Comparison of ENCODE assay signal across 1 cellular context in the genomic region with DNA sequence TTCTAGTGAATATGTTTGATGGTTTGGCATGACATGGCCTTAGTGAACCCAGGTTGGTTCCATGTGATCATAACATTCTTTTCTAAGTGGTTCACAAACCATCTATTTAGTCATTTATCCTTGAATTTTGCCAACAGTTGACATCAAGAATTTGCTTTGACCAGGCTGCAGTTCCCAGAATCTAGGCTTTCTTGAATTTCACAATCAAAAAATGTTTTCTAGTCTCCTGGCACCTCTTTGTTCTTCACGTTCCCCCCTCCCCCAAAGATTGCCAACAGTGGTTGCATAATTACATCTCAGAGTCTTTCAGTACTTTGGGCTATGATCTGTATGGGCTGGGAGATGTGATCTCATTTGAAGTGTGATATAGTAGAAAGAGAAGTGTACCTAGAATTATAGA.
TF ChIP-seq lines count a peak whose summit lies in the region.

No MANE protein-coding gene starts in this region.

TF ChIP-seq in GM23338, 12 proteins besides CTCF, POLR2A, EP300 and RAD21 (continued from another document):
- TF ChIP-seq, protein P1, sequence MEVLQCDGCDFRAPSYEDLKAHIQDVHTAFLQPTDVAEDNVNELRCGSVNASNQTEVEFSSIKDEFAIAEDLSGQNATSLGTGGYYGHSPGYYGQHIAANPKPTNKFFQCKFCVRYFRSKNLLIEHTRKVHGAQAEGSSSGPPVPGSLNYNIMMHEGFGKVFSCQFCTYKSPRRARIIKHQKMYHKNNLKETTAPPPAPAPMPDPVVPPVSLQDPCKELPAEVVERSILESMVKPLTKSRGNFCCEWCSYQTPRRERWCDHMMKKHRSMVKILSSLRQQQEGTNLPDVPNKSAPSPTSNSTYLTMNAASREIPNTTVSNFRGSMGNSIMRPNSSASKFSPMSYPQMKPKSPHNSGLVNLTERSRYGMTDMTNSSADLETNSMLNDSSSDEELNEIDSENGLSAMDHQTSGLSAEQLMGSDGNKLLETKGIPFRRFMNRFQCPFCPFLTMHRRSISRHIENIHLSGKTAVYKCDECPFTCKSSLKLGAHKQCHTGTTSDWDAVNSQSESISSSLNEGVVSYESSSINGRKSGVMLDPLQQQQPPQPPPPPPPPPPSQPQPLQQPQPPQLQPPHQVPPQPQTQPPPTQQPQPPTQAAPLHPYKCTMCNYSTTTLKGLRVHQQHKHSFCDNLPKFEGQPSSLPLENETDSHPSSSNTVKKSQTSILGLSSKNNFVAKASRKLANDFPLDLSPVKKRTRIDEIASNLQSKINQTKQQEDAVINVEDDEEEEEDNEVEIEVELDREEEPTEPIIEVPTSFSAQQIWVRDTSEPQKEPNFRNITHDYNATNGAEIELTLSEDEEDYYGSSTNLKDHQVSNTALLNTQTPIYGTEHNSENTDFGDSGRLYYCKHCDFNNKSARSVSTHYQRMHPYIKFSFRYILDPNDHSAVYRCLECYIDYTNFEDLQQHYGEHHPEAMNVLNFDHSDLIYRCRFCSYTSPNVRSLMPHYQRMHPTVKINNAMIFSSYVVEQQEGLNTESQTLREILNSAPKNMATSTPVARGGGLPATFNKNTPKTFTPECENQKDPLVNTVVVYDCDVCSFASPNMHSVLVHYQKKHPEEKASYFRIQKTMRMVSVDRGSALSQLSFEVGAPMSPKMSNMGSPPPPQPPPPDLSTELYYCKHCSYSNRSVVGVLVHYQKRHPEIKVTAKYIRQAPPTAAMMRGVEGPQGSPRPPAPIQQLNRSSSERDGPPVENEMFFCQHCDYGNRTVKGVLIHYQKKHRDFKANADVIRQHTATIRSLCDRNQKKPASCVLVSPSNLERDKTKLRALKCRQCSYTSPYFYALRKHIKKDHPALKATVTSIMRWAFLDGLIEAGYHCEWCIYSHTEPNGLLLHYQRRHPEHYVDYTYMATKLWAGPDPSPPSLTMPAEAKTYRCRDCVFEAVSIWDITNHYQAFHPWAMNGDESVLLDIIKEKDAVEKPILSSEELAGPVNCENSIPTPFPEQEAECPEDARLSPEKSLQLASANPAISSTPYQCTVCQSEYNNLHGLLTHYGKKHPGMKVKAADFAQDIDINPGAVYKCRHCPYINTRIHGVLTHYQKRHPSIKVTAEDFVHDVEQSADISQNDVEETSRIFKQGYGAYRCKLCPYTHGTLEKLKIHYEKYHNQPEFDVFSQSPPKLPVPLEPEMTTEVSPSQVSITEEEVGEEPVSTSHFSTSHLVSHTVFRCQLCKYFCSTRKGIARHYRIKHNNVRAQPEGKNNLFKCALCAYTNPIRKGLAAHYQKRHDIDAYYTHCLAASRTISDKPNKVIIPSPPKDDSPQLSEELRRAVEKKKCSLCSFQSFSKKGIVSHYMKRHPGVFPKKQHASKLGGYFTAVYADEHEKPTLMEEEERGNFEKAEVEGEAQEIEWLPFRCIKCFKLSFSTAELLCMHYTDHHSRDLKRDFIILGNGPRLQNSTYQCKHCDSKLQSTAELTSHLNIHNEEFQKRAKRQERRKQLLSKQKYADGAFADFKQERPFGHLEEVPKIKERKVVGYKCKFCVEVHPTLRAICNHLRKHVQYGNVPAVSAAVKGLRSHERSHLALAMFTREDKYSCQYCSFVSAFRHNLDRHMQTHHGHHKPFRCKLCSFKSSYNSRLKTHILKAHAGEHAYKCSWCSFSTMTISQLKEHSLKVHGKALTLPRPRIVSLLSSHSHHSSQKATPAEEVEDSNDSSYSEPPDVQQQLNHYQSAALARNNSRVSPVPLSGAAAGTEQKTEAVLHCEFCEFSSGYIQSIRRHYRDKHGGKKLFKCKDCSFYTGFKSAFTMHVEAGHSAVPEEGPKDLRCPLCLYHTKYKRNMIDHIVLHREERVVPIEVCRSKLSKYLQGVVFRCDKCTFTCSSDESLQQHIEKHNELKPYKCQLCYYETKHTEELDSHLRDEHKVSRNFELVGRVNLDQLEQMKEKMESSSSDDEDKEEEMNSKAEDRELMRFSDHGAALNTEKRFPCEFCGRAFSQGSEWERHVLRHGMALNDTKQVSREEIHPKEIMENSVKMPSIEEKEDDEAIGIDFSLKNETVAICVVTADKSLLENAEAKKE (CRISPR knock-in tag; IDR thresholded peaks at IDR 0.05), result no peak
- no peak for TF ChIP-seq JUNB (IDR thresholded peaks at IDR 0.05; ENCODE audit: unreplicated experiment)
- TF ChIP-seq, protein P2, sequence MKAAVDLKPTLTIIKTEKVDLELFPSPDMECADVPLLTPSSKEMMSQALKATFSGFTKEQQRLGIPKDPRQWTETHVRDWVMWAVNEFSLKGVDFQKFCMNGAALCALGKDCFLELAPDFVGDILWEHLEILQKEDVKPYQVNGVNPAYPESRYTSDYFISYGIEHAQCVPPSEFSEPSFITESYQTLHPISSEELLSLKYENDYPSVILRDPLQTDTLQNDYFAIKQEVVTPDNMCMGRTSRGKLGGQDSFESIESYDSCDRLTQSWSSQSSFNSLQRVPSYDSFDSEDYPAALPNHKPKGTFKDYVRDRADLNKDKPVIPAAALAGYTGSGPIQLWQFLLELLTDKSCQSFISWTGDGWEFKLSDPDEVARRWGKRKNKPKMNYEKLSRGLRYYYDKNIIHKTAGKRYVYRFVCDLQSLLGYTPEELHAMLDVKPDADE (IDR thresholded peaks at IDR 0.05), result no peak
- TF ChIP-seq STAT1 (IDR thresholded peaks at IDR 0.05; ENCODE audit: unreplicated experiment), result no peak
- no peak for TF ChIP-seq NANOG (IDR thresholded peaks at IDR 0.05; ENCODE audit: borderline replicate concordance)
- TF ChIP-seq, protein P3, sequence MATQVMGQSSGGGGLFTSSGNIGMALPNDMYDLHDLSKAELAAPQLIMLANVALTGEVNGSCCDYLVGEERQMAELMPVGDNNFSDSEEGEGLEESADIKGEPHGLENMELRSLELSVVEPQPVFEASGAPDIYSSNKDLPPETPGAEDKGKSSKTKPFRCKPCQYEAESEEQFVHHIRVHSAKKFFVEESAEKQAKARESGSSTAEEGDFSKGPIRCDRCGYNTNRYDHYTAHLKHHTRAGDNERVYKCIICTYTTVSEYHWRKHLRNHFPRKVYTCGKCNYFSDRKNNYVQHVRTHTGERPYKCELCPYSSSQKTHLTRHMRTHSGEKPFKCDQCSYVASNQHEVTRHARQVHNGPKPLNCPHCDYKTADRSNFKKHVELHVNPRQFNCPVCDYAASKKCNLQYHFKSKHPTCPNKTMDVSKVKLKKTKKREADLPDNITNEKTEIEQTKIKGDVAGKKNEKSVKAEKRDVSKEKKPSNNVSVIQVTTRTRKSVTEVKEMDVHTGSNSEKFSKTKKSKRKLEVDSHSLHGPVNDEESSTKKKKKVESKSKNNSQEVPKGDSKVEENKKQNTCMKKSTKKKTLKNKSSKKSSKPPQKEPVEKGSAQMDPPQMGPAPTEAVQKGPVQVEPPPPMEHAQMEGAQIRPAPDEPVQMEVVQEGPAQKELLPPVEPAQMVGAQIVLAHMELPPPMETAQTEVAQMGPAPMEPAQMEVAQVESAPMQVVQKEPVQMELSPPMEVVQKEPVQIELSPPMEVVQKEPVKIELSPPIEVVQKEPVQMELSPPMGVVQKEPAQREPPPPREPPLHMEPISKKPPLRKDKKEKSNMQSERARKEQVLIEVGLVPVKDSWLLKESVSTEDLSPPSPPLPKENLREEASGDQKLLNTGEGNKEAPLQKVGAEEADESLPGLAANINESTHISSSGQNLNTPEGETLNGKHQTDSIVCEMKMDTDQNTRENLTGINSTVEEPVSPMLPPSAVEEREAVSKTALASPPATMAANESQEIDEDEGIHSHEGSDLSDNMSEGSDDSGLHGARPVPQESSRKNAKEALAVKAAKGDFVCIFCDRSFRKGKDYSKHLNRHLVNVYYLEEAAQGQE (IDR thresholded peaks at IDR 0.05; ENCODE audit: unreplicated experiment), result no peak
- TF ChIP-seq EZH2phosphoT487 (IDR thresholded peaks at IDR 0.05; ENCODE audit: unreplicated experiment), result no peak
- TF ChIP-seq EZH2 (IDR thresholded peaks at IDR 0.05; ENCODE audit: low read depth, unreplicated experiment), result no peak
